ENCODE assay signal across 8 cellular contexts in the genomic region with DNA sequence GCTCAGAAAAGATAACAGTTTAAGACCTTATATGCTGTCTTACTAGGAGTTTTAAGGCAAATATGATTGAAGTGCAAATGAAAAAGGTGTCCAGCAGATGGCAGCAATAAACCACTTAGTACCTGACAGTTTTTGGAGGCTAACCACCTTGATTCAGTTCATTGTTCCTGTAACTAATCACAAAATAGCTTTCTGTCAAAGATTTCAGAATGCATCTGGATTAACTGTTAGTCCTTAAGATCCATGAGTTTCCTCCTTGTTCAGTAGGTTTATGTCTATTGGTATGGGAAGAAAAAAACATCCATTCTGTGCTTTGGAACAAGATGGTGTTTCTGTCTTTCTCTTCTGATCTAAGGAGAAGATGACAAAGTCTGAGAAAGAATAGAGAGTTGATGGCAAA. TPM values are rescaled to one million over a fixed set of nuclear protein-coding genes. Genes with fewer than 3 reads are reported as not detected.
DNase-seq lines count a peak whose midpoint lies in the region; ATAC-seq and TF ChIP-seq lines count a peak whose summit lies in the region.

No MANE protein-coding gene starts in this region.

- intact Hi-C loops in activated naive CD4-positive, alpha-beta T cell treated with anti-CD3 and anti-CD28 coated beads for 36 hours (cut with micrococcal nuclease), result loop anchor here (1.0 kb wide), 5 partner anchors 23 to 162 kb away; no protein-coding TSS in a partner anchor

- DNase-seq in activated naive CD4-positive, alpha-beta T cell treated with anti-CD3 and anti-CD28 coated beads for 36 hours, result peak; percentile 70
- no peak for DNase-seq in activated naive CD4-positive, alpha-beta T cell treated with anti-CD3 and anti-CD28 coated beads, Interleukin-2, amount 50 U/mL, for 16 hours
- DNase-seq in NCI-H2029 (lab: John Stamatoyannopoulos, UW), result peak; percentile 8
- DNase-seq in activated CD4-positive, alpha-beta T cell treated with anti-CD3 and anti-CD28 coated beads for 4 hours, result peak; percentile 16 to 56
- peak in 1 of 2 donors; percentile 46 for DNase-seq in foreskin keratinocyte
- peak; percentile 48 for DNase-seq in putamen (ENCODE audit: low spot score)
- no peak for DNase-seq in HuH-7.5 (ENCODE audit: low spot score)

- CTCF ChIA-PET in activated naive CD4-positive, alpha-beta T cell treated with anti-CD3 and anti-CD28 coated beads for 36 hours (lab: Charles Lee), result interaction anchor here (0.7 to 7.1 kb wide), 12 partner anchors 8 to 165 kb away, joined by 3 to 70 read pairs (median 4); no protein-coding TSS in a partner anchor

- peaks cover 45% of the 10 kb centered on the region for H3K4me1 Mint-ChIP-seq in activated naive CD4-positive, alpha-beta T cell treated with anti-CD3 and anti-CD28 coated beads for 36 hours (ENCODE audit: low read depth)

- no peaks in the 10 kb centered on the region for H3K27me3 ChIP-seq in foreskin keratinocyte

- H3K36me3 Mint-ChIP-seq in activated naive CD4-positive, alpha-beta T cell treated with anti-CD3 and anti-CD28 coated beads for 36 hours (ENCODE audit: low read depth), result peaks cover 29% of the 10 kb centered on the region

- ATAC-seq in GM21723 (IDR thresholded peaks at IDR 0.05; ENCODE audit: unreplicated experiment) (peak; percentile 70), foreskin keratinocyte (peak; percentile 68)

- H3K27ac ChIP-seq in foreskin keratinocyte, result no peak overlapping the region

- no peaks in the 10 kb centered on the region for H3K9me3 Mint-ChIP-seq in activated naive CD4-positive, alpha-beta T cell treated with anti-CD3 and anti-CD28 coated beads for 36 hours

- TF ChIP-seq CTCF in foreskin keratinocyte (conservative IDR thresholded peaks at IDR 0.05), result peak; percentile 87

- H3K27ac Mint-ChIP-seq in activated naive CD4-positive, alpha-beta T cell treated with anti-CD3 and anti-CD28 coated beads for 36 hours, result peak overlapping the region; percentile 30

- no peaks in the 10 kb centered on the region for H3K4me1 ChIP-seq in foreskin keratinocyte

- no peaks in the 10 kb centered on the region for H3K27me3 Mint-ChIP-seq in activated naive CD4-positive, alpha-beta T cell treated with anti-CD3 and anti-CD28 coated beads for 36 hours (ENCODE audit: low read depth)

- H3K4me3 Mint-ChIP-seq in activated naive CD4-positive, alpha-beta T cell treated with anti-CD3 and anti-CD28 coated beads for 36 hours, result no peak overlapping the region

RNA-seq across cellular contexts. Expression of a gene that starts 46.6 kb away (rescaled TPM):
- total RNA-seq in activated naive CD4-positive, alpha-beta T cell treated with anti-CD3 and anti-CD28 coated beads for 36 hours, result 10 to 100 TPM; 78.0 to 81.8 TPM
- total RNA-seq in foreskin keratinocyte, result 24.9 and 28.7 TPM in 2 replicates
- polyA plus RNA-seq in foreskin keratinocyte, result 11.1 and 11.8 TPM in 2 replicates

Comparison
In these comparisons a context has a peak if more than half of its experiments do, and no peak if none do; other contexts are left out.
1. DNase-seq: peak in activated naive CD4-positive, alpha-beta T cell treated with anti-CD3 and anti-CD28 coated beads for 36 hours (single experiment), NCI-H2029 (single experiment), activated CD4-positive, alpha-beta T cell treated with anti-CD3 and anti-CD28 coated beads for 4 hours (2 of 2) and putamen (single experiment); none in activated naive CD4-positive, alpha-beta T cell treated with anti-CD3 and anti-CD28 coated beads, Interleukin-2, amount 50 U/mL, for 16 hours (single experiment) and HuH-7.5 (single experiment).